ENCODE assay signal across 21 cellular contexts in genomic region chr2:156037472-156037871, GRCh38.
DNase-seq lines count a peak whose midpoint lies in the region; ATAC-seq, FAIRE-seq and TF ChIP-seq lines count a peak whose summit lies in the region.
"Had no signal": no experiment of that assay in that cellular context is flagged by ENCODE, and none has a peak within 500 bp of the region (broad histone marks: within the 10 kb centered on the region; RNA-seq: fewer than 3 reads in every experiment).

No MANE protein-coding gene starts in this region.

- intact Hi-C loops in Caco-2 (cut with micrococcal nuclease; ENCODE audit: unreplicated experiment) (no loop called here), PC-3 (cut with micrococcal nuclease) (no loop called here), mucosa of descending colon (cut with DNase I, micrococcal nuclease) (no loop called here), pancreas (cut with DNase I) (no loop called here)

- H3K4me3 ChIP-seq in Caco-2 (ENCODE audit: low read depth, low read length) (no peak overlapping the region), PC-3 (ENCODE audit: low read length) (no peak overlapping the region), mucosa of descending colon (no peak overlapping the region), pancreas (no peak overlapping the region)
- H3K4me3 ChIP-seq: BLaER1, GM12878, GM23248, HAP-1 had no signal

- no peaks in the 10 kb centered on the region for H3K9me3 ChIP-seq in Caco-2
- H3K9me3 ChIP-seq in PC-3 (ENCODE audit: low read length): no peaks in the 10 kb centered on the region
- no peaks in the 10 kb centered on the region for H3K9me3 ChIP-seq in mucosa of descending colon
- H3K9me3 ChIP-seq in pancreas: no peaks in the 10 kb centered on the region
- H3K9me3 ChIP-seq: BLaER1, HAP-1 had no signal

- H3K27me3 Mint-ChIP-seq in Caco-2 (ENCODE audit: insufficient read depth, unreplicated experiment): no peaks in the 10 kb centered on the region

- no peak for TF ChIP-seq CTCF in Caco-2 (IDR thresholded peaks at IDR 0.05; ENCODE audit: insufficient read depth in 1 of 2, low read depth in 1 of 2, low read length in 1 of 2, severe bottlenecking in 1 of 2, unreplicated experiment in 1 of 2)
- TF ChIP-seq CTCF in PC-3 (conservative IDR thresholded peaks at IDR 0.05; ENCODE audit: low read depth, low read length): no peak
- no peak for TF ChIP-seq CTCF in mucosa of descending colon (IDR thresholded peaks at IDR 0.05)
- TF ChIP-seq CTCF in pancreas (IDR thresholded peaks at IDR 0.05): no peak

- no peaks in the 10 kb centered on the region for H3F3A ChIP-seq in PC-3 (ENCODE audit: low read length, unreplicated experiment)

- no peak overlapping the region for H3K4me2 ChIP-seq in PC-3 (ENCODE audit: low read length)
- H3K4me2 ChIP-seq: BLaER1 had no signal

- peaks cover 4% of the 10 kb centered on the region for H3K9me3 Mint-ChIP-seq in Caco-2 (ENCODE audit: unreplicated experiment)

- peak in 1 of 2 experiments; percentile 13 for DNase-seq in Caco-2
- peak; percentile 44 for DNase-seq in PC-3
- DNase-seq in mucosa of descending colon: no peak
- DNase-seq in pancreas: no peak
- no peak for DNase-seq in HUDEP-2 (lab: John Stamatoyannopoulos, UW; ENCODE audit: unreplicated experiment in 76 of 76)
- no peak for DNase-seq in stimulated activated CD4-positive, alpha-beta T cell treated with anti-CD3 and anti-CD28 coated beads, Interleukin-2, amount 100 ng/mL, for 24 hours
- DNase-seq in NCI-H2171 (lab: John Stamatoyannopoulos, UW): no peak
- DNase-seq: 8988T; Calu3; CD4-positive, alpha-beta memory T cell; DND-41; EL; GM23248 had no signal

- H3K36me3 Mint-ChIP-seq in Caco-2 (ENCODE audit: insufficient read depth, unreplicated experiment): no peaks in the 10 kb centered on the region
- H3K36me3 Mint-ChIP-seq: CD14-positive monocyte; CD4-positive, alpha-beta memory T cell had no signal

- H3K4me3 Mint-ChIP-seq in Caco-2 (ENCODE audit: unreplicated experiment): peak overlapping the region; percentile 0
- H3K4me3 Mint-ChIP-seq: CD14-positive monocyte; CD4-positive, alpha-beta memory T cell had no signal

- no peak overlapping the region for H3K9ac ChIP-seq in PC-3 (ENCODE audit: low read length)
- H3K9ac ChIP-seq: BLaER1, GM23248 had no signal

- no peaks in the 10 kb centered on the region for H4K20me1 ChIP-seq in PC-3 (ENCODE audit: low read length)
- H4K20me1 ChIP-seq: BLaER1 had no signal

- no TSS peak for BruUV-seq in Caco-2 (replicated peaks; lab: Mats Ljungman, UMichigan)
- no TSS peak for BruUV-seq in PC-3 (replicated peaks; lab: Mats Ljungman, UMichigan)

- H3K4me1 ChIP-seq in Caco-2 (peaks cover 12% of the 10 kb centered on the region), PC-3 (ENCODE audit: insufficient read depth, low read length) (no peaks in the 10 kb centered on the region), mucosa of descending colon (ENCODE audit: low read depth) (no peaks in the 10 kb centered on the region), pancreas (no peaks in the 10 kb centered on the region)
- H3K4me1 ChIP-seq: BLaER1 had no signal

- WGBS in pancreas, 2 donors: 41 to 55% methylated on average over 1 of the region's 1 CpG

- no peaks in the 10 kb centered on the region for H3K27me3 ChIP-seq in Caco-2 (replicated peaks; ENCODE audit: control insufficient read depth, insufficient read depth, low read length)
- no peaks in the 10 kb centered on the region for H3K27me3 ChIP-seq in PC-3 (ENCODE audit: low read length)
- H3K27me3 ChIP-seq in pancreas: no peaks in the 10 kb centered on the region
- H3K27me3 ChIP-seq: BLaER1 had no signal

- H3K9me2 ChIP-seq in PC-3 (replicated peaks; ENCODE audit: low read length): no peaks in the 10 kb centered on the region

- no peak overlapping the region for H2AFZ ChIP-seq in PC-3 (ENCODE audit: low read length)
- H2AFZ ChIP-seq: GM23248 had no signal

- ATAC-seq in PC-3: no peak
- ATAC-seq in mucosa of descending colon: peak; percentile 77
- peak; percentile 46 to 67 (median 54) for ATAC-seq in pancreas
- ATAC-seq in GM21786 (IDR thresholded peaks at IDR 0.05; ENCODE audit: unreplicated experiment): no peak
- ATAC-seq: GM12878 had no signal

- H3K36me3 ChIP-seq in Caco-2 (ENCODE audit: control insufficient read depth, insufficient read depth, low read length) (no peaks in the 10 kb centered on the region; the same call in 1 of the 2 replicates), PC-3 (ENCODE audit: low read depth, low read length) (no peaks in the 10 kb centered on the region), mucosa of descending colon (ENCODE audit: low read depth) (no peaks in the 10 kb centered on the region), pancreas (no peaks in the 10 kb centered on the region)
- H3K36me3 ChIP-seq: BLaER1, HAP-1 had no signal

- POLR2A ChIA-PET in Caco-2 (lab: Charles Lee): no interaction called here
- POLR2A ChIA-PET in PC-3 (lab: Charles Lee; ENCODE audit: unreplicated experiment): no interaction called here

- CTCF ChIA-PET in Caco-2 (lab: Charles Lee) (no interaction called here), PC-3 (lab: Charles Lee) (no interaction called here)

- H3K4me1 Mint-ChIP-seq in Caco-2 (ENCODE audit: low read depth, unreplicated experiment): peaks cover 15% of the 10 kb centered on the region
- H3K4me1 Mint-ChIP-seq: CD14-positive monocyte had no signal

- H3K27ac ChIP-seq in PC-3 (ENCODE audit: low read length): no peak overlapping the region
- H3K27ac ChIP-seq in pancreas: no peak overlapping the region
- H3K27ac ChIP-seq: BLaER1, GM23248, HL-60 had no signal

- H3K27ac Mint-ChIP-seq in Caco-2 (ENCODE audit: unreplicated experiment): peak overlapping the region; percentile 25
- H3K27ac Mint-ChIP-seq: CD14-positive monocyte had no signal

- H3K79me2 ChIP-seq in PC-3 (ENCODE audit: low read length): no peaks in the 10 kb centered on the region

- no peak for FAIRE-seq in pancreas (lab: Jason Lieb, UNC)
- FAIRE-seq: GM12878, GM19239, HTR-8/SVneo had no signal

Comparison
In these comparisons a context has a peak if more than half of its experiments do, and no peak if none do; other contexts are left out.
1. ATAC-seq: peak in mucosa of descending colon (single experiment) and pancreas (4 of 4); none in PC-3 (single experiment) and GM21786 (single experiment).